Comparison of ENCODE assay signal across 8 cellular contexts in genomic region chr1:37931148-37931492, GRCh38. TPM values are rescaled to one million over a fixed set of nuclear protein-coding genes. Genes with fewer than 3 reads are reported as not detected.
A peak's percentile ranks its signal among the peaks of the same experiment; 100 is the strongest.
DNase-seq lines count a peak whose midpoint lies in the region; ATAC-seq, FAIRE-seq and TF ChIP-seq lines count a peak whose summit lies in the region.

No MANE protein-coding gene starts in this region.

- H3K79me1 ChIP-seq in mesendoderm (ENCODE audit: low read length) = peaks cover 7% of the 10 kb centered on the region

- no peaks in the 10 kb centered on the region for H3K9me3 ChIP-seq in MM.1S (replicated peaks; ENCODE audit: insufficient read depth, low read length)

- H4K5ac ChIP-seq in mesendoderm (ENCODE audit: low read length) = no peak overlapping the region

- H2BK120ac ChIP-seq in mesendoderm (ENCODE audit: low read depth, low read length) = no peak overlapping the region

- H3K9me2 ChIP-seq in MM.1S (replicated peaks; ENCODE audit: insufficient read depth, low read length) = no peaks in the 10 kb centered on the region

- H3K36me3 ChIP-seq in MM.1S (replicated peaks; ENCODE audit: insufficient read depth, low read length) (no peaks in the 10 kb centered on the region), bronchial epithelial cell (ENCODE audit: control insufficient read depth, insufficient read depth, low read length) (no peaks in the 10 kb centered on the region), mesendoderm (ENCODE audit: control insufficient read depth, insufficient read depth, low read length) (no peaks in the 10 kb centered on the region), urinary bladder (ENCODE audit: insufficient read depth) (no peaks in the 10 kb centered on the region)

- H4K20me1 ChIP-seq in MM.1S (ENCODE audit: insufficient read depth, low read length) = no peaks in the 10 kb centered on the region

- no peak for FAIRE-seq in bronchial epithelial cell (lab: Jason Lieb, UNC)

- TF ChIP-seq CTCF in MM.1S (IDR thresholded peaks at IDR 0.05; ENCODE audit: low read length) (no peak), bronchial epithelial cell (IDR thresholded peaks at IDR 0.05; ENCODE audit: insufficient read depth, low read length, severe bottlenecking) (no peak)

- no peaks in the 10 kb centered on the region for H3F3A ChIP-seq in MM.1S (ENCODE audit: insufficient read depth, low read length)

- H4K8ac ChIP-seq in mesendoderm (ENCODE audit: low read depth, low read length) = no peak overlapping the region

- H2AFZ ChIP-seq in MM.1S (ENCODE audit: low read length) = peak overlapping the region; percentile 69

- WGBS in mesendoderm (ENCODE audit: extremely low coverage, insufficient coverage, low lambda C conversion rate) = no CpG with 5 or more reads among the region's 15 CpGs
- WGBS in urinary bladder = 7% methylated on average over 15 of the region's 15 CpGs

- H3K79me2 ChIP-seq in MM.1S (ENCODE audit: low read length) (peaks cover 22% of the 10 kb centered on the region), mesendoderm (ENCODE audit: control insufficient read depth, insufficient read depth, low read length) (peaks cover 2% of the 10 kb centered on the region)

- no peak overlapping the region for H3K18ac ChIP-seq in mesendoderm (ENCODE audit: low read length)

- H3K4ac ChIP-seq in mesendoderm (ENCODE audit: low read depth, low read length) = no peak overlapping the region

- H2AK5ac ChIP-seq in mesendoderm (ENCODE audit: low read length) = no peak overlapping the region

- H2BK5ac ChIP-seq in mesendoderm (ENCODE audit: low read length) = no peak overlapping the region

- no peaks in the 10 kb centered on the region for H3K27me3 ChIP-seq in MM.1S (replicated peaks; ENCODE audit: insufficient read depth, low read length)
- no peaks in the 10 kb centered on the region for H3K27me3 ChIP-seq in bronchial epithelial cell (ENCODE audit: control insufficient read depth, insufficient read depth, low read length)
- H3K27me3 ChIP-seq in mesendoderm (ENCODE audit: insufficient read depth, low read length, poor library complexity) = no peaks in the 10 kb centered on the region

- H3K27ac ChIP-seq in MM.1S (ENCODE audit: low read length) (no peak overlapping the region), mesendoderm (ENCODE audit: low read depth, low read length) (no peak overlapping the region), urinary bladder (ENCODE audit: low read depth) (no peak overlapping the region)

- H3K4me3 ChIP-seq in MM.1S (ENCODE audit: low read length) (peak overlapping the region; percentile 85), bronchial epithelial cell (ENCODE audit: low read depth, low read length) (peak overlapping the region; percentile 84), mesendoderm (ENCODE audit: low read length) (peak overlapping the region; percentile 73), urinary bladder (ENCODE audit: low read depth, low read length) (peak overlapping the region; percentile 74)

- H3K4me1 ChIP-seq in MM.1S (ENCODE audit: low read length) = no peaks in the 10 kb centered on the region
- H3K4me1 ChIP-seq in mesendoderm (ENCODE audit: control insufficient read depth, low read depth, low read length) = peaks cover 5% of the 10 kb centered on the region
- H3K4me1 ChIP-seq in urinary bladder (ENCODE audit: insufficient read depth) = no peaks in the 10 kb centered on the region

- peak overlapping the region; percentile 97 for H3K4me2 ChIP-seq in MM.1S (ENCODE audit: low read depth, low read length)
- peak overlapping the region; percentile 94 for H3K4me2 ChIP-seq in mesendoderm (ENCODE audit: low read length)

- no peak overlapping the region for H2BK15ac ChIP-seq in mesendoderm (replicated peaks; ENCODE audit: low read depth)

- peak overlapping the region; percentile 87 for H3K56ac ChIP-seq in mesendoderm (ENCODE audit: low read length)

- H3K23ac ChIP-seq in mesendoderm (ENCODE audit: low read length) = no peak overlapping the region

- no peak for DNase-seq in MM.1S
- no peak for DNase-seq in bronchial epithelial cell (ENCODE audit: low read depth)
- no peak for DNase-seq in mesendoderm
- DNase-seq in SHP77 treated with DMSO at 0.1 percent for 48 hours (lab: John Stamatoyannopoulos, UW) = no peak
- DNase-seq in cortex of kidney (lab: John Stamatoyannopoulos, UW) = no peak
- DNase-seq in NCI-H2196 (lab: John Stamatoyannopoulos, UW; ENCODE audit: unreplicated experiment) = no peak

- ATAC-seq in GM19023 (IDR thresholded peaks at IDR 0.05; ENCODE audit: unreplicated experiment) = peak; percentile 3

- H3K9ac ChIP-seq in MM.1S (ENCODE audit: low read length) (peak overlapping the region; percentile 74; the same call in 1 of the 2 replicates), mesendoderm (ENCODE audit: low read length) (peak overlapping the region; percentile 68)

RNA-seq across cellular contexts. Expression of gene INPP5B, which starts 15.7 kb away (rescaled TPM):
- 5.6 and 8.4 TPM in 2 replicates for total RNA-seq in bronchial epithelial cell
- polyA plus RNA-seq in mesendoderm (2013, experiment 1 of 2) = 9.8 TPM
- 9.4 TPM for polyA plus RNA-seq in mesendoderm (2013, experiment 2 of 2)
- 26.9 TPM for total RNA-seq in urinary bladder
- 27.8 TPM for polyA plus RNA-seq in urinary bladder

RNA-seq across cellular contexts. Expression of gene SF3A3, which starts 58.7 kb away (rescaled TPM):
- 83.2 and 90.6 TPM in 2 replicates for total RNA-seq in bronchial epithelial cell
- polyA plus RNA-seq in mesendoderm (2013, experiment 1 of 2) = 104 TPM
- 104 TPM for polyA plus RNA-seq in mesendoderm (2013, experiment 2 of 2)
- total RNA-seq in urinary bladder = 78.5 TPM
- polyA plus RNA-seq in urinary bladder = 37.5 TPM
